ENCODE assay signal across 20 cellular contexts in genomic region chr12:128047266-128048060, GRCh38.
DNase-seq lines count a peak whose midpoint lies in the region; ATAC-seq, FAIRE-seq and TF ChIP-seq lines count a peak whose summit lies in the region.
"Had no signal": no experiment of that assay in that cellular context is flagged by ENCODE, and none has a peak within 500 bp of the region (broad histone marks: within the 10 kb centered on the region; RNA-seq: fewer than 3 reads in every experiment).

No MANE protein-coding gene starts in this region.

- peak; percentile 43 for FAIRE-seq in bronchial epithelial cell (lab: Jason Lieb, UNC)
- FAIRE-seq: GM12892, GM18507 had no signal

- H3K27me3 ChIP-seq in bronchial epithelial cell (ENCODE audit: control insufficient read depth, insufficient read depth, low read length) (no peaks in the 10 kb centered on the region), PC-3 (ENCODE audit: low read length) (peaks cover 76% of the 10 kb centered on the region)
- H3K27me3 ChIP-seq: BLaER1 treated with 17β-estradiol and CSF1 and Interleukin-3, amounts not matched to agents 10 nM and 100 nM had no signal

- ATAC-seq in PC-3: no peak
- ATAC-seq: CD8-positive, alpha-beta T cell had no signal

- H3K79me2 ChIP-seq in PC-3 (ENCODE audit: low read length): no peaks in the 10 kb centered on the region

- H3K4me3 ChIP-seq in bronchial epithelial cell (ENCODE audit: low read depth, low read length) (no peak overlapping the region), PC-3 (ENCODE audit: low read length) (no peak overlapping the region)
- H3K4me3 ChIP-seq: BLaER1 treated with 17β-estradiol and CSF1 and Interleukin-3, amounts not matched to agents 10 nM and 100 nM had no signal

- no peaks in the 10 kb centered on the region for H3K9me3 ChIP-seq in PC-3 (ENCODE audit: low read length)
- H3K9me3 ChIP-seq: BLaER1 treated with 17β-estradiol and CSF1 and Interleukin-3, amounts not matched to agents 10 nM and 100 nM had no signal

- no peaks in the 10 kb centered on the region for H4K20me1 ChIP-seq in PC-3 (ENCODE audit: low read length)
- H4K20me1 ChIP-seq: BLaER1 treated with 17β-estradiol and CSF1 and Interleukin-3, amounts not matched to agents 10 nM and 100 nM had no signal

- H3K9ac ChIP-seq in PC-3 (ENCODE audit: low read length): no peak overlapping the region
- H3K9ac ChIP-seq: BLaER1 treated with 17β-estradiol and CSF1 and Interleukin-3, amounts not matched to agents 10 nM and 100 nM had no signal

- TF ChIP-seq CTCF in bronchial epithelial cell (IDR thresholded peaks at IDR 0.05; ENCODE audit: insufficient read depth, low read length, severe bottlenecking) (no peak), PC-3 (conservative IDR thresholded peaks at IDR 0.05; ENCODE audit: low read depth, low read length) (no peak)

- H2AFZ ChIP-seq in PC-3 (ENCODE audit: low read length): no peak overlapping the region

- POLR2A ChIA-PET in PC-3 (lab: Charles Lee; ENCODE audit: unreplicated experiment): interaction anchor here (0.6 kb wide), 1 partner anchor 27 kb away, joined by 3 read pairs; no protein-coding TSS in a partner anchor

- H3K4me1 ChIP-seq in PC-3 (ENCODE audit: insufficient read depth, low read length): no peaks in the 10 kb centered on the region
- H3K4me1 ChIP-seq: BLaER1 treated with 17β-estradiol and CSF1 and Interleukin-3, amounts not matched to agents 10 nM and 100 nM had no signal

- DNase-seq in G401 (ENCODE audit: low spot score) (peak; percentile 7), NCI-H1105 treated with DMSO at 0.1 percent for 48 hours (lab: John Stamatoyannopoulos, UW) (peak; percentile 82), NCI-H524 (lab: John Stamatoyannopoulos, UW) (peak; percentile 46 to 74), bronchial epithelial cell (ENCODE audit: low read depth) (no peak), NOMO-1 (lab: John Stamatoyannopoulos, UW; ENCODE audit: unreplicated experiment in 2 of 2) (no peak), cortex of kidney (lab: John Stamatoyannopoulos, UW) (no peak), PC-3 (no peak)
- DNase-seq: Calu3; CD8-positive, alpha-beta T cell; IMR-90; Karpas-422; NCI-H2029; NCI-H446 treated with DMSO at 0.1 percent for 48 hours; RPMI8226; SIG-M5; T-helper 1 cell; T-helper 9 cell had no signal

- H3K4me2 ChIP-seq in PC-3 (ENCODE audit: low read length): no peak overlapping the region
- H3K4me2 ChIP-seq: BLaER1 treated with 17β-estradiol and CSF1 and Interleukin-3, amounts not matched to agents 10 nM and 100 nM had no signal

- no peaks in the 10 kb centered on the region for H3K9me2 ChIP-seq in PC-3 (replicated peaks; ENCODE audit: low read length)

- intact Hi-C loops in PC-3 (cut with micrococcal nuclease): no loop called here

- H3K36me3 ChIP-seq in bronchial epithelial cell (ENCODE audit: control insufficient read depth, insufficient read depth, low read length) (no peaks in the 10 kb centered on the region), PC-3 (ENCODE audit: low read depth, low read length) (no peaks in the 10 kb centered on the region)
- H3K36me3 ChIP-seq: BLaER1 treated with 17β-estradiol and CSF1 and Interleukin-3, amounts not matched to agents 10 nM and 100 nM had no signal

- in situ Hi-C loops in G401 (cut with HindIII; ENCODE audit: low sequenced_read_pairs): no loop called here

- no peaks in the 10 kb centered on the region for H3F3A ChIP-seq in PC-3 (ENCODE audit: low read length, unreplicated experiment)

- no TSS peak for BruUV-seq in PC-3 (replicated peaks; lab: Mats Ljungman, UMichigan)

- H3K27ac ChIP-seq in PC-3 (ENCODE audit: low read length): no peak overlapping the region
- H3K27ac ChIP-seq: BLaER1 treated with 17β-estradiol and CSF1 and Interleukin-3, amounts not matched to agents 10 nM and 100 nM had no signal

- CTCF ChIA-PET in PC-3 (lab: Charles Lee): no interaction called here

Comparison
In these comparisons a context has a peak if more than half of its experiments do, and no peak if none do; other contexts are left out.
1. DNase-seq: peak in G401 (single experiment), NCI-H1105 treated with DMSO at 0.1 percent for 48 hours (single experiment) and NCI-H524 (2 of 2); none in bronchial epithelial cell (single experiment), NOMO-1 (0 of 2), cortex of kidney (single experiment) and PC-3 (single experiment).